21 cellular contexts compared by ENCODE assay signal in genomic region chr4:180811556-180811955, GRCh38.
"Had no signal": no experiment of that assay in that cellular context is flagged by ENCODE, and none has a peak within 500 bp of the region (broad histone marks: within the 10 kb centered on the region; RNA-seq: fewer than 3 reads in every experiment).

No MANE protein-coding gene starts in this region.

- H3K27me3 Mint-ChIP-seq: activated naive CD8-positive, alpha-beta T cell treated with anti-CD3 and anti-CD28 coated beads, Interleukin-2, amount 50 U/mL, for 24 hours; activated T-helper 17 cell treated with anti-CD3 and anti-CD28 coated beads, Interleukin-2, amount 50 U/mL, for 72 hours had no signal

- H3K4me3 ChIP-seq: ascending aorta, esophagus squamous epithelium, prostate gland, skin epidermis had no signal

- H3K36me3 ChIP-seq: ascending aorta, esophagus squamous epithelium, prostate gland had no signal

- ATAC-seq: activated naive CD8-positive, alpha-beta T cell treated with anti-CD3 and anti-CD28 coated beads, Interleukin-2, amount 50 U/mL, for 24 hours; activated T-helper 17 cell treated with anti-CD3 and anti-CD28 coated beads, Interleukin-2, amount 50 U/mL, for 72 hours; left lobe of liver; right cardiac atrium; stimulated activated naive CD8-positive, alpha-beta T cell treated with anti-CD3 and anti-CD28 coated beads, Interleukin-15, Interleukin-2, amounts not matched to agents 100 U/mL and 50 U/mL, for 24 hours had no signal

- H3K27ac Mint-ChIP-seq: activated naive CD8-positive, alpha-beta T cell treated with anti-CD3 and anti-CD28 coated beads, Interleukin-2, amount 50 U/mL, for 24 hours; activated T-helper 17 cell treated with anti-CD3 and anti-CD28 coated beads, Interleukin-2, amount 50 U/mL, for 72 hours had no signal

- H3K4me3 Mint-ChIP-seq: activated naive CD8-positive, alpha-beta T cell treated with anti-CD3 and anti-CD28 coated beads, Interleukin-2, amount 50 U/mL, for 24 hours; activated T-helper 17 cell treated with anti-CD3 and anti-CD28 coated beads, Interleukin-2, amount 50 U/mL, for 72 hours; neural crest cell had no signal

- DNase-seq: activated CD4-positive, CD25-positive, alpha-beta regulatory T cell treated with anti-CD3 and anti-CD28 coated beads, Interleukin-2, amount 50 U/mL, for 72 hours; activated naive CD4-positive, alpha-beta T cell treated with Interleukin-2 at 50 U/mL for 16 hours; activated naive CD8-positive, alpha-beta T cell treated with anti-CD3 and anti-CD28 coated beads, Interleukin-2, amount 50 U/mL, for 24 hours; esophagus squamous epithelium; hippocampal formation; mammary epithelial cell; right cardiac atrium; stimulated activated CD4-positive, alpha-beta T cell treated with anti-CD3 and anti-CD28 coated beads, Interleukin-15, amount 100 ng/mL, for 24 hours; stimulated activated CD4-positive, alpha-beta T cell treated with anti-CD3 and anti-CD28 coated beads, Interleukin-4, amount 100 ng/mL, for 24 hours; stimulated activated naive CD8-positive, alpha-beta T cell treated with anti-CD3 and anti-CD28 coated beads, Interleukin-15, Interleukin-2, amounts not matched to agents 100 U/mL and 50 U/mL, for 24 hours; T1000; trophoblast cell had no signal

- H3K4me1 ChIP-seq: ascending aorta, esophagus squamous epithelium, prostate gland had no signal

- H3K27me3 ChIP-seq: ascending aorta, esophagus squamous epithelium had no signal

- FAIRE-seq: bronchial epithelial cell, colon, keratinocyte had no signal

- H3K9me3 Mint-ChIP-seq: activated naive CD8-positive, alpha-beta T cell treated with anti-CD3 and anti-CD28 coated beads, Interleukin-2, amount 50 U/mL, for 24 hours had no signal

- H3K4me1 Mint-ChIP-seq: activated naive CD8-positive, alpha-beta T cell treated with anti-CD3 and anti-CD28 coated beads, Interleukin-2, amount 50 U/mL, for 24 hours; activated T-helper 17 cell treated with anti-CD3 and anti-CD28 coated beads, Interleukin-2, amount 50 U/mL, for 72 hours had no signal

- H3K9me3 ChIP-seq: ascending aorta, esophagus squamous epithelium, prostate gland had no signal

- H3K27ac ChIP-seq: ascending aorta, esophagus squamous epithelium, prostate gland, skin epidermis had no signal
